Comparison of ENCODE assay signal across 23 cellular contexts in the genomic region with DNA sequence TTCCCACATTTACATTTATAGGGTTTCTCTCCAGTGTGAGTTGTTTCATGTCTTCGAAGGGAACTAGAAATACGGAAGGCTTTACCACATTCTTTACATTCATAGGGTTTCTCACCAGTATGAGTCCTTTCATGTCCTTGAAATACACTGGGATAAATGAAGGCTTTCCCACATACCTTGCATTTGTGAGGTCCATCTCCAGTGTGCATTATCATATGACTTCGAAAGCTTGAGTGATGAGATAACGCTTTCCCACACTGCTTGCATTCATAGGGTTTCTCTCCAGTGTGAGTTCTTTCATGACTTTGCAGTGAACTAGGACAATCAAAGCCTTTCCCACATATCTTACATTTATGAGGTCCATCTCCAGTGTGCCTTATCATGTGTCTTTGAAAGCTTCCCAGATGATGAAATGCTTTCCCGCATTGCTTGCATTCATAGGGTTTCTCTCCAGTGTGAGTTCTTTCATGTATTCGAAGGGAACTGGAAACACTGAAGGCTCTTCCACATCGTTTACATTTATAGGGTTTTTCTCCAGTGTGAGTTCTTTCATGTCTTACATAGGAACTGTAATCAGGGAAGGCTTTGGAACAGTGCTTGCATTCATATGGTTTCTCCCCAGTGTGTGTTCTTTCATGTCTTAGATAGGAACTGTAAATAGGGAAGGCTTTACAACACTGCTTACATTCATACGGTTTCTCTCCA.
"Had no signal": no experiment of that assay in that cellular context is flagged by ENCODE, and none has a peak within 500 bp of the region (broad histone marks: within the 10 kb centered on the region; RNA-seq: fewer than 3 reads in every experiment).

No MANE protein-coding gene starts in this region.

- H2AFZ ChIP-seq: hepatocyte had no signal

- H3K4me1 ChIP-seq: transverse colon, uterus had no signal

- H3K79me2 ChIP-seq: hepatocyte had no signal

- H3K4me3 ChIP-seq: hepatocyte, transverse colon, uterus had no signal

- H3K4me2 ChIP-seq: hepatocyte had no signal

- H3K27me3 ChIP-seq: hepatocyte, transverse colon, uterus had no signal

- H3K36me3 ChIP-seq: uterus had no signal

- DNase-seq: activated B cell treated with CpG ODN at 0.5 μM for 24 hours; activated CD4-positive, alpha-beta memory T cell treated with anti-CD3 and anti-CD28 coated beads, Interleukin-2, amount 10 ng/mL, durations not matched to agents 7 days and 5 days; activated CD4-positive, alpha-beta T cell treated with anti-CD3 and anti-CD28 coated beads for 4 hours; activated naive CD4-positive, alpha-beta T cell; activated naive CD8-positive, alpha-beta T cell treated with anti-CD3 and anti-CD28 coated beads for 36 hours; activated T-cell treated with anti-CD3 and anti-CD28 coated beads, Interleukin-2, amount 50 U/mL, for 1 hour; amygdala; effector memory CD8-positive, alpha-beta T cell; foreskin fibroblast; kidney; naive B cell; retina; stimulated activated CD4-positive, alpha-beta T cell treated with anti-CD3 and anti-CD28 coated beads, Interleukin-2, amount 100 ng/mL, for 24 hours; stimulated activated naive CD8-positive, alpha-beta T cell treated with anti-CD3 and anti-CD28 coated beads, Interleukin-15, Interleukin-2, amounts not matched to agents 100 U/mL and 50 U/mL, for 24 hours; T-helper 1 cell; T-helper 9 cell; transverse colon; uterus had no signal

- H3K4me1 Mint-ChIP-seq: activated B cell treated with CpG ODN at 0.5 μM for 24 hours; activated CD4-positive, alpha-beta memory T cell treated with anti-CD3 and anti-CD28 coated beads, Interleukin-2, amount 10 ng/mL, durations not matched to agents 7 days and 5 days; activated naive CD8-positive, alpha-beta T cell treated with anti-CD3 and anti-CD28 coated beads for 36 hours; activated T-helper 17 cell treated with anti-CD3 and anti-CD28 coated beads, Interleukin-2, amount 50 U/mL, for 72 hours; neural crest cell had no signal

- ATAC-seq: activated T-helper 17 cell treated with anti-CD3 and anti-CD28 coated beads, Interleukin-2, amount 50 U/mL, for 72 hours; effector memory CD8-positive, alpha-beta T cell; left lobe of liver; stimulated activated naive CD8-positive, alpha-beta T cell treated with anti-CD3 and anti-CD28 coated beads, Interleukin-15, Interleukin-2, amounts not matched to agents 100 U/mL and 50 U/mL, for 24 hours had no signal

- FAIRE-seq: kidney had no signal

- H3K27ac ChIP-seq: epithelial cell of prostate, hepatocyte, transverse colon, uterus had no signal

- H3K4me3 Mint-ChIP-seq: activated B cell treated with CpG ODN at 0.5 μM for 24 hours; activated CD4-positive, alpha-beta memory T cell treated with anti-CD3 and anti-CD28 coated beads, Interleukin-2, amount 10 ng/mL, durations not matched to agents 7 days and 5 days; activated naive CD8-positive, alpha-beta T cell treated with anti-CD3 and anti-CD28 coated beads for 36 hours; activated T-helper 17 cell treated with anti-CD3 and anti-CD28 coated beads, Interleukin-2, amount 50 U/mL, for 72 hours; effector memory CD8-positive, alpha-beta T cell; neural crest cell had no signal

- H3K27me3 Mint-ChIP-seq: activated B cell treated with CpG ODN at 0.5 μM for 24 hours; activated CD4-positive, alpha-beta memory T cell treated with anti-CD3 and anti-CD28 coated beads, Interleukin-2, amount 10 ng/mL, durations not matched to agents 7 days and 5 days; activated naive CD8-positive, alpha-beta T cell treated with anti-CD3 and anti-CD28 coated beads for 36 hours; activated T-helper 17 cell treated with anti-CD3 and anti-CD28 coated beads, Interleukin-2, amount 50 U/mL, for 72 hours; effector memory CD8-positive, alpha-beta T cell; naive B cell had no signal

- H3K27ac Mint-ChIP-seq: activated B cell treated with CpG ODN at 0.5 μM for 24 hours; activated CD4-positive, alpha-beta memory T cell treated with anti-CD3 and anti-CD28 coated beads, Interleukin-2, amount 10 ng/mL, durations not matched to agents 7 days and 5 days; activated naive CD8-positive, alpha-beta T cell treated with anti-CD3 and anti-CD28 coated beads for 36 hours; activated T-helper 17 cell treated with anti-CD3 and anti-CD28 coated beads, Interleukin-2, amount 50 U/mL, for 72 hours; effector memory CD8-positive, alpha-beta T cell; naive B cell had no signal
